ENCODE assay signal across 17 cellular contexts in genomic region chr13:36763322-36763721, GRCh38. TPM values are rescaled to one million over a fixed set of nuclear protein-coding genes. Genes with fewer than 3 reads are reported as not detected.
DNase-seq lines count a peak whose midpoint lies in the region; ATAC-seq and TF ChIP-seq lines count a peak whose summit lies in the region.
"Had no signal": no experiment of that assay in that cellular context is flagged by ENCODE, and none has a peak within 500 bp of the region (broad histone marks: within the 10 kb centered on the region; RNA-seq: fewer than 3 reads in every experiment).

No MANE protein-coding gene starts in this region.

- DNase-seq in Daoy (ENCODE audit: low read depth) (peak; percentile 3), HT-29 (ENCODE audit: low spot score) (peak; percentile 50), cardiac fibroblast (ENCODE audit: low read depth in 2 of 2) (peak; percentile 11 to 16), sciatic nerve (ENCODE audit: low spot score) (no peak), GDM1 (lab: John Stamatoyannopoulos, UW) (no peak), hepatocyte (ENCODE audit: low spot score) (no peak), NCI-H2029 treated with DMSO at 0.1 percent for 48 hours (lab: John Stamatoyannopoulos, UW) (no peak)
- DNase-seq: ACHN; C1 segment of cervical spinal cord; CD8-positive, alpha-beta T cell; DMS53; EL; NCI-H1105; NCI-H2081; NCI-H446 treated with DMSO at 0.1 percent for 48 hours; NCI-H526 treated with DMSO at 0.1 percent for 48 hours; SIG-M5 had no signal

- H3K9me3 ChIP-seq in hepatocyte (ENCODE audit: low read depth) = no peaks in the 10 kb centered on the region

- intact Hi-C loops in sciatic nerve (cut with DNase I) = no loop called here

- 91% methylated on average over 3 of the region's 3 CpGs for WGBS in hepatocyte (ENCODE audit: low lambda C conversion rate, missing lambda C conversion rate)

- no peaks in the 10 kb centered on the region for H3K79me2 ChIP-seq in hepatocyte

- H3K4me3 ChIP-seq in cardiac fibroblast (replicated peaks in 1 of 2; ENCODE audit: low read depth in 2 of 2, low read length in 2 of 2) (no peak overlapping the region), hepatocyte (no peak overlapping the region)

- no peaks in the 10 kb centered on the region for H3K27me3 ChIP-seq in hepatocyte

- H4K20me1 ChIP-seq in hepatocyte (ENCODE audit: insufficient read depth, poor library complexity, severe bottlenecking) = no peaks in the 10 kb centered on the region

- TF ChIP-seq CTCF in cardiac fibroblast (IDR thresholded peaks at IDR 0.05; ENCODE audit: low read depth, low read length) (no peak), hepatocyte (IDR thresholded peaks at IDR 0.05; ENCODE audit: poor library complexity) (no peak)

- no peaks in the 10 kb centered on the region for H3K9me2 ChIP-seq in hepatocyte (replicated peaks; ENCODE audit: insufficient read depth)

- H3K4me1 ChIP-seq in hepatocyte (ENCODE audit: insufficient read depth) = no peaks in the 10 kb centered on the region

- H2AFZ ChIP-seq in hepatocyte = no peak overlapping the region

- no peak overlapping the region for H3K4me2 ChIP-seq in hepatocyte

- ATAC-seq in sciatic nerve = peak; percentile 50
- ATAC-seq: CD8-positive, alpha-beta T cell had no signal

- no peaks in the 10 kb centered on the region for H3K36me3 ChIP-seq in hepatocyte (replicated peaks; ENCODE audit: insufficient read depth, low read depth)

- H3K27ac ChIP-seq in hepatocyte = no peak overlapping the region

RNA-seq across cellular contexts. Expression of gene RFXAP, which starts 55.7 kb away (rescaled TPM):
- total RNA-seq in Daoy (2014; rRNA removed; shearing (Covaris generic)) = 0.30 and 0.74 TPM in 2 replicates
- 1.7 and 2.0 TPM in 2 replicates for total RNA-seq in HT-29 (2014; rRNA removed; shearing (Covaris generic))
- total RNA-seq in sciatic nerve (8.5 TPM), hepatocyte (2.7 and 2.9 TPM in 2 replicates)
- 3.1 and 5.8 TPM in 2 replicates for polyA plus RNA-seq in hepatocyte

Comparison
In these comparisons a context has a peak if more than half of its experiments do, and no peak if none do; other contexts are left out.
1. DNase-seq: peak in Daoy (single experiment), HT-29 (single experiment) and cardiac fibroblast (2 of 2); none in sciatic nerve (single experiment), GDM1 (single experiment), hepatocyte (single experiment) and NCI-H2029 treated with DMSO at 0.1 percent for 48 hours (single experiment).